8 cellular contexts compared by ENCODE assay signal in genomic region chr17:49993423-49994037, GRCh38. TPM values are rescaled to one million over a fixed set of nuclear protein-coding genes. Genes with fewer than 3 reads are reported as not detected.
DNase-seq lines count a peak whose midpoint lies in the region; ATAC-seq, FAIRE-seq and TF ChIP-seq lines count a peak whose summit lies in the region.

No MANE protein-coding gene starts in this region.

- no peaks in the 10 kb centered on the region for H3K36me3 ChIP-seq in BLaER1 treated with 17β-estradiol and CSF1 and Interleukin-3, amounts not matched to agents 10 nM and 100 nM
- H3K36me3 ChIP-seq in bronchial epithelial cell (ENCODE audit: control insufficient read depth, insufficient read depth, low read length) (no peaks in the 10 kb centered on the region), liver (ENCODE audit: control insufficient read depth in 4 of 4, insufficient read depth in 3 of 4, low read depth in 1 of 4, low read length in 3 of 4) (no peaks in the 10 kb centered on the region), testis (ENCODE audit: low read depth, missing control alignments) (no peaks in the 10 kb centered on the region)

- H3K27ac ChIP-seq in BLaER1 treated with 17β-estradiol and CSF1 and Interleukin-3, amounts not matched to agents 10 nM and 100 nM = no peak overlapping the region
- H3K27ac ChIP-seq in liver (ENCODE audit: low read depth in 1 of 2, low read length in 2 of 2) (no peak overlapping the region), testis (no peak overlapping the region)

- DNase-seq in NB4 (ENCODE audit: low read depth) = peak; percentile 25
- no peak for DNase-seq in bronchial epithelial cell (ENCODE audit: low read depth)
- DNase-seq in testis = no peak
- DNase-seq in HUDEP-2 (lab: John Stamatoyannopoulos, UW; ENCODE audit: unreplicated experiment in 76 of 76) = no peak
- no peak for DNase-seq in GM12892 (ENCODE audit: insufficient read length)

- peak overlapping the region; percentile 48 to 71 (median 57) for H3K4me3 ChIP-seq in BLaER1 treated with 17β-estradiol and CSF1 and Interleukin-3, amounts not matched to agents 10 nM and 100 nM
- H3K4me3 ChIP-seq in NB4 (ENCODE audit: low read depth, low read length) (no peak overlapping the region), bronchial epithelial cell (ENCODE audit: low read depth, low read length) (peak overlapping the region; percentile 45), liver (ENCODE audit: low read depth in 1 of 3, low read length in 3 of 3) (peak overlapping the region in 2 of 3 donors; percentile 27 to 50), testis (peak overlapping the region; percentile 43 to 48)

- 2% methylated on average over 77 of the region's 77 CpGs for WGBS in liver
- WGBS in testis, 2 donors = 0 to 2% methylated on average over 22 to 77 of the region's 77 CpGs

- TF ChIP-seq RAD21 in liver (IDR thresholded peaks at IDR 0.05) = no peak

- TF ChIP-seq CTCF in NB4 (IDR thresholded peaks at IDR 0.05; ENCODE audit: low read depth, low read length) (no peak), bronchial epithelial cell (IDR thresholded peaks at IDR 0.05; ENCODE audit: insufficient read depth, low read length, severe bottlenecking) (no peak), liver (IDR thresholded peaks at IDR 0.05; ENCODE audit: low read depth, low read length, missing input control) (no peak), testis (IDR thresholded peaks at IDR 0.05) (no peak)

- no peaks in the 10 kb centered on the region for H3K9me3 ChIP-seq in BLaER1 treated with 17β-estradiol and CSF1 and Interleukin-3, amounts not matched to agents 10 nM and 100 nM (replicated peaks in 1 of 11)
- H3K9me3 ChIP-seq in liver (ENCODE audit: control insufficient read depth in 4 of 4, low read length in 3 of 4) (no peaks in the 10 kb centered on the region), testis (no peaks in the 10 kb centered on the region)

- peaks cover 70 to 93% (median 87%) of the 10 kb centered on the region in 11 experiments for H3K27me3 ChIP-seq in BLaER1 treated with 17β-estradiol and CSF1 and Interleukin-3, amounts not matched to agents 10 nM and 100 nM
- H3K27me3 ChIP-seq in bronchial epithelial cell (ENCODE audit: control insufficient read depth, insufficient read depth, low read length) (peaks cover 4% of the 10 kb centered on the region), liver (ENCODE audit: control insufficient read depth in 4 of 4, insufficient read depth in 4 of 4, low read length in 3 of 4) (peaks cover 3 to 25% (median 12%) of the 10 kb centered on the region in 4 donors), testis (no peaks in the 10 kb centered on the region)

- FAIRE-seq in bronchial epithelial cell (lab: Jason Lieb, UNC) = no peak
- FAIRE-seq in GM12892 (lab: Jason Lieb, UNC) = no peak

- peak overlapping the region; percentile 82 to 98 (median 89) for H3K4me2 ChIP-seq in BLaER1 treated with 17β-estradiol and CSF1 and Interleukin-3, amounts not matched to agents 10 nM and 100 nM

- peak overlapping the region in 9 of 11 experiments; percentile 14 to 62 (median 49); a peak in 16 of 22 replicates for H3K9ac ChIP-seq in BLaER1 treated with 17β-estradiol and CSF1 and Interleukin-3, amounts not matched to agents 10 nM and 100 nM
- H3K9ac ChIP-seq in liver (ENCODE audit: low read depth in 1 of 2, low read length in 2 of 2) = no peak overlapping the region

- peaks cover 0 to 47% (median 29%) of the 10 kb centered on the region in 11 experiments; a peak in 15 of 22 replicates for H4K20me1 ChIP-seq in BLaER1 treated with 17β-estradiol and CSF1 and Interleukin-3, amounts not matched to agents 10 nM and 100 nM

- no peak for ATAC-seq in GM21367 (IDR thresholded peaks at IDR 0.05; ENCODE audit: unreplicated experiment)

- intact Hi-C loops in testis (cut with DNase I; ENCODE audit: low total_unique reads) = no loop called here

- H3K4me1 ChIP-seq in BLaER1 treated with 17β-estradiol and CSF1 and Interleukin-3, amounts not matched to agents 10 nM and 100 nM = peaks cover 52 to 70% (median 60%) of the 10 kb centered on the region in 10 experiments
- H3K4me1 ChIP-seq in liver (ENCODE audit: control insufficient read depth in 4 of 4, insufficient read depth in 4 of 4, low read length in 3 of 4) (peaks cover 11 to 46% (median 26%) of the 10 kb centered on the region in 4 donors), testis (peaks cover 17% of the 10 kb centered on the region)

- no peak for TF ChIP-seq POLR2A in NB4 (IDR thresholded peaks at IDR 0.05; ENCODE audit: extremely low read depth, insufficient read length)
- no peak for TF ChIP-seq POLR2A in testis (IDR thresholded peaks at IDR 0.05)
- no peak for TF ChIP-seq POLR2A in GM12892 (IDR thresholded peaks at IDR 0.05; ENCODE audit: low read depth, low read length)

TF ChIP-seq in liver, 16 proteins besides CTCF, POLR2A, EP300 and RAD21:
- TF ChIP-seq YY1 (IDR thresholded peaks at IDR 0.05) (no peak), EGR1 (IDR thresholded peaks at IDR 0.05; ENCODE audit: low read depth in 2 of 2) (no peak), FOXA1 (IDR thresholded peaks at IDR 0.05) (no peak), HNF4A (conservative IDR thresholded peaks at IDR 0.05) (no peak), JUND (IDR thresholded peaks at IDR 0.05) (no peak), GABPA (IDR thresholded peaks at IDR 0.05 in 1 of 2, conservative IDR thresholded peaks at IDR 0.05 in 1 of 2) (no peak), REST (IDR thresholded peaks at IDR 0.05) (no peak), FOXA2 (IDR thresholded peaks at IDR 0.05) (no peak), HNF4G (IDR thresholded peaks at IDR 0.05) (no peak), TAF1 (conservative IDR thresholded peaks at IDR 0.05) (no peak)

RNA-seq across cellular contexts. Expression of gene DLX3, which starts 1.5 kb away (rescaled TPM):
- total RNA-seq in bronchial epithelial cell (0.13 TPM in 1 of 2 replicates, not detected in the other), liver (not detected), testis (1 to 10 TPM; 1.4 to 1.5 TPM)
- polyA plus RNA-seq in liver (not detected), testis (ENCODE audit: insufficient read depth, low read depth, low replicate concordance) (1.0 TPM)
- polyA plus RNA-seq in GM12892 (2012; ENCODE audit: missing spikeins) = not detected

RNA-seq across cellular contexts. Expression of gene DLX4, which starts 24.5 kb away (rescaled TPM):
- total RNA-seq in bronchial epithelial cell = not detected in 2 replicates
- not detected for total RNA-seq in liver
- polyA plus RNA-seq in liver = not detected
- total RNA-seq in testis = 1 to 10 TPM in 1 of 2 donors, under 1 TPM in 1; 0.37 to 1.2 TPM
- 0.30 TPM for polyA plus RNA-seq in testis (ENCODE audit: insufficient read depth, low read depth, low replicate concordance)
- 0.28 TPM for polyA plus RNA-seq in GM12892 (2012; ENCODE audit: missing spikeins)

Comparison
In these comparisons a context has a peak if more than half of its experiments do, and no peak if none do; other contexts are left out.
1. H3K9ac ChIP-seq: peak in BLaER1 treated with 17β-estradiol and CSF1 and Interleukin-3, amounts not matched to agents 10 nM and 100 nM (9 of 11); none in liver (0 of 2).